1 cellular context compared by ENCODE assay signal in the genomic region with DNA sequence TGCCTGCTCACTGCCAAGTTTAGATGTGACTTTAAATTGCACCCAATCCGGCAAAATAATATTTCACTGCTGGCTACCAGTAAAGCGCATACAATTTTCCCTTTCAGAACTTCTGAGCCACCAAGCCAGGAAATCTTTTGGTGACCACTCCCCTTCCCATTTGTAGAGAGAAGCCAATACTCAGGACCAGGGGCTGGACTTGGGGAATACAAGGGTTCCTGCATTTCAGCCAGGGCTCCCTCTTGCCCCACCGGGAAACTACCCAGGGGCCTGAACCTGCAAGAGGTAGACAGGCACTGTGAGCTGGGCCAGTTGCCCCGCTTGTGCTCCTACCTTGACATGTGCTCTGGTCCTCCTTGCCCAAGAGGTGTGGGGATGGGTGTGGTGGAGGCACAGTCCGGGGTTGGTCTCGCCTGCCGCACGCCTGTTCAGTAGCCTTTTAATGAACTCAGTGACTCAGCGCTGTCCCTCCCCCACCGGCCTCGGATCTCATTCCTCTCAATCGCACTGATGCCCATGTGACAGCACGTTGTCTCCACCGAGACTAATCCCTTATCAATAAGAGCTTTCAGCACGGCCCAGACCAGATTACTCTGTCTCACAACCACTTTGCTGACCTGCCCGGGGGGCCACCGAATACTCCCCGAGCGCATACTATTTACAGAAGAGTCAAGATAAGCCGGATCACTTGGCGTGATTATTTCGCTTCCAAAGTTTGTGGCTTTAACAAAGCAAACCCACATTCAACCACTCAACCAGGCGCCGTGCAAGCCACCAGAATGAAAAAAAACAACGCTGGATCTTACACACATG.
TF ChIP-seq lines count a peak whose summit lies in the region.

No MANE protein-coding gene starts in this region.

TF ChIP-seq in HepG2, 621 proteins besides CTCF, POLR2A, EP300 and RAD21 (continued from another document and continues in another):
- TF ChIP-seq, protein P1, sequence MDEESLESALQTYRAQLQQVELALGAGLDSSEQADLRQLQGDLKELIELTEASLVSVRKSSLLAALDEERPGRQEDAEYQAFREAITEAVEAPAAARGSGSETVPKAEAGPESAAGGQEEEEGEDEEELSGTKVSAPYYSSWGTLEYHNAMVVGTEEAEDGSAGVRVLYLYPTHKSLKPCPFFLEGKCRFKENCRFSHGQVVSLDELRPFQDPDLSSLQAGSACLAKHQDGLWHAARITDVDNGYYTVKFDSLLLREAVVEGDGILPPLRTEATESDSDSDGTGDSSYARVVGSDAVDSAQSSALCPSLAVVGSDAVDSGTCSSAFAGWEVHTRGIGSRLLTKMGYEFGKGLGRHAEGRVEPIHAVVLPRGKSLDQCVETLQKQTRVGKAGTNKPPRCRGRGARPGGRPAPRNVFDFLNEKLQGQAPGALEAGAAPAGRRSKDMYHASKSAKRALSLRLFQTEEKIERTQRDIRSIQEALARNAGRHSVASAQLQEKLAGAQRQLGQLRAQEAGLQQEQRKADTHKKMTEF (CRISPR knock-in tag; IDR thresholded peaks at IDR 0.05), result 0 out of 2 replicates have a peak, but pooled peaks have one; percentile 33
- TF ChIP-seq SP4 (CRISPR knock-in tag; IDR thresholded peaks at IDR 0.05) (no peak), MATR3 (CRISPR knock-in tag; IDR thresholded peaks at IDR 0.05) (no peak), ZBTB3 (CRISPR knock-in tag; IDR thresholded peaks at IDR 0.05; ENCODE audit: borderline replicate concordance, low read depth) (no peak), SOX5 (CRISPR knock-in tag; IDR thresholded peaks at IDR 0.05; ENCODE audit: borderline replicate concordance) (peak; percentile 33; the same call in 1 of the 2 replicates), TEAD3 (CRISPR knock-in tag; optimal IDR thresholded peaks at IDR 0.05; ENCODE audit: borderline replicate concordance) (peak; percentile 17), STAT5B (CRISPR knock-in tag; IDR thresholded peaks at IDR 0.05) (no peak), ZNF30 (CRISPR knock-in tag; IDR thresholded peaks at IDR 0.05) (no peak), MLLT10 (CRISPR knock-in tag; IDR thresholded peaks at IDR 0.05) (no peak), ERF (CRISPR knock-in tag; IDR thresholded peaks at IDR 0.05) (no peak), ZNF644 (CRISPR knock-in tag; IDR thresholded peaks at IDR 0.05; ENCODE audit: low read depth) (0 out of 2 replicates have a peak, but pooled peaks have one; percentile 45), PHB2 (IDR thresholded peaks at IDR 0.05; ENCODE audit: partially characterized antibody) (no peak), PHF21A (CRISPR knock-in tag; IDR thresholded peaks at IDR 0.05) (no peak), ZNF891 (CRISPR knock-in tag; IDR thresholded peaks at IDR 0.05) (no peak), ZFP36L2 (CRISPR knock-in tag; IDR thresholded peaks at IDR 0.05) (no peak), ZNF564 (CRISPR knock-in tag; IDR thresholded peaks at IDR 0.05) (no peak), ZFAT (CRISPR knock-in tag; conservative IDR thresholded peaks at IDR 0.05) (no peak), SUZ12 (IDR thresholded peaks at IDR 0.05; ENCODE audit: low read depth, low read length) (no peak), SRF (IDR thresholded peaks at IDR 0.05; ENCODE audit: low read depth, low read length) (no peak), ZZZ3 (CRISPR knock-in tag; IDR thresholded peaks at IDR 0.05; ENCODE audit: borderline replicate concordance) (no peak), ELF3 (CRISPR knock-in tag; IDR thresholded peaks at IDR 0.05) (no peak), ZNF3 (CRISPR knock-in tag; IDR thresholded peaks at IDR 0.05) (no peak), ZSCAN9 (CRISPR knock-in tag; IDR thresholded peaks at IDR 0.05; ENCODE audit: borderline replicate concordance) (no peak), SRSF4 (IDR thresholded peaks at IDR 0.05; ENCODE audit: low read depth, low read length, poor library complexity, severe bottlenecking) (no peak), KDM1A (CRISPR knock-in tag; IDR thresholded peaks at IDR 0.05) (no peak), ZNF619 (CRISPR knock-in tag; IDR thresholded peaks at IDR 0.05) (no peak), ZNF724P (CRISPR knock-in tag; IDR thresholded peaks at IDR 0.05; ENCODE audit: borderline replicate concordance) (no peak), ETV6 (CRISPR knock-in tag; conservative IDR thresholded peaks at IDR 0.05) (no peak), NR2F6 (IDR thresholded peaks at IDR 0.05) (no peak), NR2F6 (CRISPR knock-in tag; IDR thresholded peaks at IDR 0.05) (peak; percentile 11; the same call in 1 of the 2 replicates), U2AF2 (IDR thresholded peaks at IDR 0.05; ENCODE audit: low read depth, low read length) (no peak), FOSL2 (CRISPR knock-in tag; IDR thresholded peaks at IDR 0.05) (peak; percentile 95), NFYB (CRISPR knock-in tag; IDR thresholded peaks at IDR 0.05) (no peak), NFRKB (IDR thresholded peaks at IDR 0.05) (no peak)
- TF ChIP-seq, protein P2, sequence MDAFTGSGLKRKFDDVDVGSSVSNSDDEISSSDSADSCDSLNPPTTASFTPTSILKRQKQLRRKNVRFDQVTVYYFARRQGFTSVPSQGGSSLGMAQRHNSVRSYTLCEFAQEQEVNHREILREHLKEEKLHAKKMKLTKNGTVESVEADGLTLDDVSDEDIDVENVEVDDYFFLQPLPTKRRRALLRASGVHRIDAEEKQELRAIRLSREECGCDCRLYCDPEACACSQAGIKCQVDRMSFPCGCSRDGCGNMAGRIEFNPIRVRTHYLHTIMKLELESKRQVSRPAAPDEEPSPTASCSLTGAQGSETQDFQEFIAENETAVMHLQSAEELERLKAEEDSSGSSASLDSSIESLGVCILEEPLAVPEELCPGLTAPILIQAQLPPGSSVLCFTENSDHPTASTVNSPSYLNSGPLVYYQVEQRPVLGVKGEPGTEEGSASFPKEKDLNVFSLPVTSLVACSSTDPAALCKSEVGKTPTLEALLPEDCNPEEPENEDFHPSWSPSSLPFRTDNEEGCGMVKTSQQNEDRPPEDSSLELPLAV (CRISPR knock-in tag; conservative IDR thresholded peaks at IDR 0.05; ENCODE audit: low read depth), result no peak
- TF ChIP-seq, protein P3, sequence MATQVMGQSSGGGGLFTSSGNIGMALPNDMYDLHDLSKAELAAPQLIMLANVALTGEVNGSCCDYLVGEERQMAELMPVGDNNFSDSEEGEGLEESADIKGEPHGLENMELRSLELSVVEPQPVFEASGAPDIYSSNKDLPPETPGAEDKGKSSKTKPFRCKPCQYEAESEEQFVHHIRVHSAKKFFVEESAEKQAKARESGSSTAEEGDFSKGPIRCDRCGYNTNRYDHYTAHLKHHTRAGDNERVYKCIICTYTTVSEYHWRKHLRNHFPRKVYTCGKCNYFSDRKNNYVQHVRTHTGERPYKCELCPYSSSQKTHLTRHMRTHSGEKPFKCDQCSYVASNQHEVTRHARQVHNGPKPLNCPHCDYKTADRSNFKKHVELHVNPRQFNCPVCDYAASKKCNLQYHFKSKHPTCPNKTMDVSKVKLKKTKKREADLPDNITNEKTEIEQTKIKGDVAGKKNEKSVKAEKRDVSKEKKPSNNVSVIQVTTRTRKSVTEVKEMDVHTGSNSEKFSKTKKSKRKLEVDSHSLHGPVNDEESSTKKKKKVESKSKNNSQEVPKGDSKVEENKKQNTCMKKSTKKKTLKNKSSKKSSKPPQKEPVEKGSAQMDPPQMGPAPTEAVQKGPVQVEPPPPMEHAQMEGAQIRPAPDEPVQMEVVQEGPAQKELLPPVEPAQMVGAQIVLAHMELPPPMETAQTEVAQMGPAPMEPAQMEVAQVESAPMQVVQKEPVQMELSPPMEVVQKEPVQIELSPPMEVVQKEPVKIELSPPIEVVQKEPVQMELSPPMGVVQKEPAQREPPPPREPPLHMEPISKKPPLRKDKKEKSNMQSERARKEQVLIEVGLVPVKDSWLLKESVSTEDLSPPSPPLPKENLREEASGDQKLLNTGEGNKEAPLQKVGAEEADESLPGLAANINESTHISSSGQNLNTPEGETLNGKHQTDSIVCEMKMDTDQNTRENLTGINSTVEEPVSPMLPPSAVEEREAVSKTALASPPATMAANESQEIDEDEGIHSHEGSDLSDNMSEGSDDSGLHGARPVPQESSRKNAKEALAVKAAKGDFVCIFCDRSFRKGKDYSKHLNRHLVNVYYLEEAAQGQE (IDR thresholded peaks at IDR 0.05; ENCODE audit: borderline replicate concordance in 1 of 2, low read depth in 1 of 2, low read length in 2 of 2), result no peak
- TF ChIP-seq, protein P4, sequence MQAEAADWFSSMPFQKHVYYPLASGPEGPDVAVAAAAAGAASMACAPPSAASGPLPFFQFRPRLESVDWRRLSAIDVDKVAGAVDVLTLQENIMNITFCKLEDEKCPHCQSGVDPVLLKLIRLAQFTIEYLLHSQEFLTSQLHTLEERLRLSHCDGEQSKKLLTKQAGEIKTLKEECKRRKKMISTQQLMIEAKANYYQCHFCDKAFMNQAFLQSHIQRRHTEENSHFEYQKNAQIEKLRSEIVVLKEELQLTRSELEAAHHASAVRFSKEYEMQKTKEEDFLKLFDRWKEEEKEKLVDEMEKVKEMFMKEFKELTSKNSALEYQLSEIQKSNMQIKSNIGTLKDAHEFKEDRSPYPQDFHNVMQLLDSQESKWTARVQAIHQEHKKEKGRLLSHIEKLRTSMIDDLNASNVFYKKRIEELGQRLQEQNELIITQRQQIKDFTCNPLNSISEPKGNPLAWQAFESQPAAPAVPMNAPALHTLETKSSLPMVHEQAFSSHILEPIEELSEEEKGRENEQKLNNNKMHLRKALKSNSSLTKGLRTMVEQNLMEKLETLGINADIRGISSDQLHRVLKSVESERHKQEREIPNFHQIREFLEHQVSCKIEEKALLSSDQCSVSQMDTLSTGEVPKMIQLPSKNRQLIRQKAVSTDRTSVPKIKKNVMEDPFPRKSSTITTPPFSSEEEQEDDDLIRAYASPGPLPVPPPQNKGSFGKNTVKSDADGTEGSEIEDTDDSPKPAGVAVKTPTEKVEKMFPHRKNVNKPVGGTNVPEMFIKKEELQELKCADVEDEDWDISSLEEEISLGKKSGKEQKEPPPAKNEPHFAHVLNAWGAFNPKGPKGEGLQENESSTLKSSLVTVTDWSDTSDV (CRISPR knock-in tag; IDR thresholded peaks at IDR 0.05), result no peak
- TF ChIP-seq, protein P5, sequence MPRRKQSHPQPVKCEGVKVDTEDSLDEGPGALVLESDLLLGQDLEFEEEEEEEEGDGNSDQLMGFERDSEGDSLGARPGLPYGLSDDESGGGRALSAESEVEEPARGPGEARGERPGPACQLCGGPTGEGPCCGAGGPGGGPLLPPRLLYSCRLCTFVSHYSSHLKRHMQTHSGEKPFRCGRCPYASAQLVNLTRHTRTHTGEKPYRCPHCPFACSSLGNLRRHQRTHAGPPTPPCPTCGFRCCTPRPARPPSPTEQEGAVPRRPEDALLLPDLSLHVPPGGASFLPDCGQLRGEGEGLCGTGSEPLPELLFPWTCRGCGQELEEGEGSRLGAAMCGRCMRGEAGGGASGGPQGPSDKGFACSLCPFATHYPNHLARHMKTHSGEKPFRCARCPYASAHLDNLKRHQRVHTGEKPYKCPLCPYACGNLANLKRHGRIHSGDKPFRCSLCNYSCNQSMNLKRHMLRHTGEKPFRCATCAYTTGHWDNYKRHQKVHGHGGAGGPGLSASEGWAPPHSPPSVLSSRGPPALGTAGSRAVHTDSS (CRISPR knock-in tag; conservative IDR thresholded peaks at IDR 0.05), result no peak
- TF ChIP-seq, protein P6, sequence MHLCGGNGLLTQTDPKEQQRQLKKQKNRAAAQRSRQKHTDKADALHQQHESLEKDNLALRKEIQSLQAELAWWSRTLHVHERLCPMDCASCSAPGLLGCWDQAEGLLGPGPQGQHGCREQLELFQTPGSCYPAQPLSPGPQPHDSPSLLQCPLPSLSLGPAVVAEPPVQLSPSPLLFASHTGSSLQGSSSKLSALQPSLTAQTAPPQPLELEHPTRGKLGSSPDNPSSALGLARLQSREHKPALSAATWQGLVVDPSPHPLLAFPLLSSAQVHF (CRISPR knock-in tag; IDR thresholded peaks at IDR 0.05), result no peak
- TF ChIP-seq, protein P7, sequence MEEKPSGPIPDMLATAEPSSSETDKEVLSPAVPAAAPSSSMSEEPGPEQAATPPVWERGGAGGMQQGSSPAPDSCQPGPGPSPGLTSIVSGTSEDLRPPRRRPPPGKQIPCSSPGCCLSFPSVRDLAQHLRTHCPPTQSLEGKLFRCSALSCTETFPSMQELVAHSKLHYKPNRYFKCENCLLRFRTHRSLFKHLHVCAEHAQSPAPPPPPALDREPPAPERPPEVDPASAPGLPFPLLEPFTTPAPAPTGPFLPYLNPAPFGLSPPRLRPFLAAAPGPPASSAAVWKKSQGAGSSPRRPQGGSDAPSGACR (CRISPR knock-in tag; IDR thresholded peaks at IDR 0.05), result no peak
- TF ChIP-seq, protein P8, sequence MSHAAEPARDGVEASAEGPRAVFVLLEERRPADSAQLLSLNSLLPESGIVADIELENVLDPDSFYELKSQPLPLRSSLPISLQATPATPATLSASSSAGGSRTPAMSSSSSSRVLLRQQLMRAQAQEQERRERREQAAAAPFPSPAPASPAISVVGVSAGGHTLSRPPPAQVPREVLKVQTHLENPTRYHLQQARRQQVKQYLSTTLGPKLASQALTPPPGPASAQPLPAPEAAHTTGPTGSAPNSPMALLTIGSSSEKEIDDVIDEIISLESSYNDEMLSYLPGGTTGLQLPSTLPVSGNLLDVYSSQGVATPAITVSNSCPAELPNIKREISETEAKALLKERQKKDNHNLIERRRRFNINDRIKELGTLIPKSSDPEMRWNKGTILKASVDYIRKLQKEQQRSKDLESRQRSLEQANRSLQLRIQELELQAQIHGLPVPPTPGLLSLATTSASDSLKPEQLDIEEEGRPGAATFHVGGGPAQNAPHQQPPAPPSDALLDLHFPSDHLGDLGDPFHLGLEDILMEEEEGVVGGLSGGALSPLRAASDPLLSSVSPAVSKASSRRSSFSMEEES (CRISPR knock-in tag; IDR thresholded peaks at IDR 0.05), result 0 out of 2 replicates have a peak, but pooled peaks have one; percentile 28
- TF ChIP-seq, protein P9, sequence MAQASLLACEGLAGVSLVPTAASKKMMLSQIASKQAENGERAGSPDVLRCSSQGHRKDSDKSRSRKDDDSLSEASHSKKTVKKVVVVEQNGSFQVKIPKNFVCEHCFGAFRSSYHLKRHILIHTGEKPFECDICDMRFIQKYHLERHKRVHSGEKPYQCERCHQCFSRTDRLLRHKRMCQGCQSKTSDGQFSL (CRISPR knock-in tag; IDR thresholded peaks at IDR 0.05), result no peak
- TF ChIP-seq, protein P10, sequence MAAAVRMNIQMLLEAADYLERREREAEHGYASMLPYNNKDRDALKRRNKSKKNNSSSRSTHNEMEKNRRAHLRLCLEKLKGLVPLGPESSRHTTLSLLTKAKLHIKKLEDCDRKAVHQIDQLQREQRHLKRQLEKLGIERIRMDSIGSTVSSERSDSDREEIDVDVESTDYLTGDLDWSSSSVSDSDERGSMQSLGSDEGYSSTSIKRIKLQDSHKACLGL (CRISPR knock-in tag; IDR thresholded peaks at IDR 0.05), result no peak
- TF ChIP-seq, protein P11, sequence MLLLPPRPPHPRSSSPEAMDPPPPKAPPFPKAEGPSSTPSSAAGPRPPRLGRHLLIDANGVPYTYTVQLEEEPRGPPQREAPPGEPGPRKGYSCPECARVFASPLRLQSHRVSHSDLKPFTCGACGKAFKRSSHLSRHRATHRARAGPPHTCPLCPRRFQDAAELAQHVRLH (CRISPR knock-in tag; IDR thresholded peaks at IDR 0.05; ENCODE audit: borderline replicate concordance, low read depth), result no peak
